15 cellular contexts compared by ENCODE assay signal in the genomic region with DNA sequence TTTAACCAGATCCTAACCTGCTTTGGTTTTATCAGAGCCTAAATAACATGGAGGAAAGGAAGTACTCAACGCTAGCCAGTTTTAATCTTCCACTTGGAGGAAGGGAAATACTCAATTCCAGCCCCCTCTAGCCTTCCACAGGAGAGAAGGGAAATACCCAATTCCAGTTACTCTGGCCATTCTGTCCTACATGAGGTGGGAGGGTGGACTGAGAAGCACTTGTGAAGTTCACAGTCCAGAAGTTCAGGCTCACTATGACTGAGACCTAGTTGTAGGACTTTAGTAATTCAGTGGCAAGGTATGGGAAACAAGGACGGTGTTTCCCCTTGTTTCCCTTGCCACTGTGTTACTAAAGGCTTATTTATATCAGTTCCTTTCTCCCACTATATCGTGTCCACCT.
A peak's percentile ranks its signal among the peaks of the same experiment; 100 is the strongest.
DNase-seq lines count a peak whose midpoint lies in the region; ATAC-seq and TF ChIP-seq lines count a peak whose summit lies in the region.
"Had no signal": no experiment of that assay in that cellular context is flagged by ENCODE, and none has a peak within 500 bp of the region (broad histone marks: within the 10 kb centered on the region; RNA-seq: fewer than 3 reads in every experiment).

No MANE protein-coding gene starts in this region.

- no peaks in the 10 kb centered on the region for H3K9me2 ChIP-seq in PC-3 (replicated peaks; ENCODE audit: low read length)

- CTCF ChIA-PET in PC-3 (lab: Charles Lee) = no interaction called here

- H3K27ac ChIP-seq in PC-3 (ENCODE audit: low read length) = no peak overlapping the region
- peak overlapping the region in 1 of 2 donors; percentile 79 for H3K27ac ChIP-seq in coronary artery
- peak overlapping the region; percentile 25 to 60 for H3K27ac ChIP-seq in mucosa of rectum (ENCODE audit: low read depth in 2 of 2, low read length in 2 of 2)
- H3K27ac ChIP-seq in testis = peak overlapping the region; percentile 6 to 53
- no peak overlapping the region for H3K27ac ChIP-seq in effector memory CD4-positive, alpha-beta T cell (ENCODE audit: insufficient read depth, low read length, poor library complexity, severe bottlenecking)

- no peak overlapping the region for H3K4me3 ChIP-seq in PC-3 (ENCODE audit: low read length)
- H3K4me3 ChIP-seq in coronary artery = peak overlapping the region; percentile 36
- H3K4me3 ChIP-seq in mucosa of rectum (ENCODE audit: low read length in 2 of 2) = peak overlapping the region in 1 of 2 donors; percentile 14
- no peak overlapping the region for H3K4me3 ChIP-seq in testis
- no peak overlapping the region for H3K4me3 ChIP-seq in effector memory CD4-positive, alpha-beta T cell (ENCODE audit: insufficient read depth, low read depth, low read length, poor library complexity, severe bottlenecking)

- H4K20me1 ChIP-seq in PC-3 (ENCODE audit: low read length) = no peaks in the 10 kb centered on the region

- no peak for TF ChIP-seq POLR2A in testis (IDR thresholded peaks at IDR 0.05)

- H3K4me1 ChIP-seq in PC-3 (ENCODE audit: insufficient read depth, low read length) (no peaks in the 10 kb centered on the region), mucosa of rectum (ENCODE audit: control insufficient read depth in 2 of 2, insufficient read depth in 2 of 2, low read length in 2 of 2) (peaks cover 6 to 9% of the 10 kb centered on the region in 2 donors), testis (no peaks in the 10 kb centered on the region)
- no peaks in the 10 kb centered on the region for H3K4me1 ChIP-seq in effector memory CD4-positive, alpha-beta T cell (ENCODE audit: control insufficient read depth, insufficient read depth, low read length, poor library complexity, severe bottlenecking)

- no peak overlapping the region for H3K4me2 ChIP-seq in PC-3 (ENCODE audit: low read length)

- no peaks in the 10 kb centered on the region for H3F3A ChIP-seq in PC-3 (ENCODE audit: low read length, unreplicated experiment)

- POLR2A ChIA-PET in PC-3 (lab: Charles Lee; ENCODE audit: unreplicated experiment) = no interaction called here

- H3K9me3 ChIP-seq in PC-3 (ENCODE audit: low read length) = no peaks in the 10 kb centered on the region
- no peaks in the 10 kb centered on the region for H3K9me3 ChIP-seq in mucosa of rectum (ENCODE audit: control insufficient read depth in 2 of 2, low read length in 2 of 2)
- no peaks in the 10 kb centered on the region for H3K9me3 ChIP-seq in testis
- no peaks in the 10 kb centered on the region for H3K9me3 ChIP-seq in effector memory CD4-positive, alpha-beta T cell (ENCODE audit: control insufficient read depth, low read length)

- BruUV-seq in PC-3 (replicated peaks; lab: Mats Ljungman, UMichigan) = no TSS peak

- TF ChIP-seq CTCF in PC-3 (conservative IDR thresholded peaks at IDR 0.05; ENCODE audit: low read depth, low read length) (no peak), coronary artery (IDR thresholded peaks at IDR 0.05) (no peak), testis (IDR thresholded peaks at IDR 0.05) (no peak)

- H3K27me3 ChIP-seq in PC-3 (ENCODE audit: low read length) (no peaks in the 10 kb centered on the region), mucosa of rectum (ENCODE audit: control insufficient read depth in 2 of 2, insufficient read depth in 2 of 2, low read length in 2 of 2) (no peaks in the 10 kb centered on the region), testis (no peaks in the 10 kb centered on the region)
- no peaks in the 10 kb centered on the region for H3K27me3 ChIP-seq in effector memory CD4-positive, alpha-beta T cell (replicated peaks; ENCODE audit: control insufficient read depth, insufficient read depth, low read length, poor library complexity, severe bottlenecking)

- H3K9ac ChIP-seq in PC-3 (ENCODE audit: low read length) (no peak overlapping the region), mucosa of rectum (ENCODE audit: low read depth in 1 of 2, low read length in 2 of 2) (no peak overlapping the region)

- intact Hi-C loops in PC-3 (cut with micrococcal nuclease) = no loop called here
- intact Hi-C loops in testis (cut with DNase I; ENCODE audit: low total_unique reads) = no loop called here

- peak overlapping the region; percentile 57; the same call in 1 of the 2 replicates for H2AFZ ChIP-seq in PC-3 (ENCODE audit: low read length)

- H3K36me3 ChIP-seq in PC-3 (ENCODE audit: low read depth, low read length) (no peaks in the 10 kb centered on the region), mucosa of rectum (ENCODE audit: control insufficient read depth in 2 of 2, insufficient read depth in 2 of 2, low read length in 2 of 2) (no peaks in the 10 kb centered on the region), testis (ENCODE audit: low read depth, missing control alignments) (no peaks in the 10 kb centered on the region)
- no peaks in the 10 kb centered on the region for H3K36me3 ChIP-seq in effector memory CD4-positive, alpha-beta T cell (ENCODE audit: control insufficient read depth, insufficient read depth, low read length)

- 48 to 53% methylated on average over 3 of the region's 3 CpGs for WGBS in testis, 2 donors

- ATAC-seq in PC-3 (no peak), HG02852 (IDR thresholded peaks at IDR 0.05; ENCODE audit: unreplicated experiment) (no peak), HG03354 (IDR thresholded peaks at IDR 0.05; ENCODE audit: poor library complexity, severe bottlenecking, unreplicated experiment) (no peak)
- ATAC-seq: naive thymus-derived CD8-positive, alpha-beta T cell; T-cell had no signal

- no peaks in the 10 kb centered on the region for H3K79me2 ChIP-seq in PC-3 (ENCODE audit: low read length)

- DNase-seq in PC-3 (no peak), coronary artery (ENCODE audit: low spot score) (no peak), testis (no peak), NCI-H1417 treated with DMSO at 0.1 percent for 48 hours (lab: John Stamatoyannopoulos, UW) (no peak)
- no peak for DNase-seq in effector memory CD4-positive, alpha-beta T cell
- DNase-seq: activated CD4-positive, CD25-positive, alpha-beta regulatory T cell treated with anti-CD3 and anti-CD28 coated beads, Interleukin-2, amount 50 U/mL, for 72 hours; activated naive CD8-positive, alpha-beta T cell treated with anti-CD3 and anti-CD28 coated beads, Interleukin-2, amount 10 ng/mL, durations not matched to agents 7 days and 5 days; DMS 273 treated with DMSO at 0.1 percent for 48 hours; naive thymus-derived CD8-positive, alpha-beta T cell; NCI-H1105 treated with DMSO at 0.1 percent for 48 hours; NCI-H446 treated with DMSO at 0.1 percent for 48 hours; T-cell had no signal

Comparison
In these comparisons a context has a peak if more than half of its experiments do, and no peak if none do; other contexts are left out.
1. H3K27ac ChIP-seq: peak in mucosa of rectum (2 of 2) and testis (2 of 2); none in PC-3 (single experiment) and effector memory CD4-positive, alpha-beta T cell (single experiment).